In genomic region chr7:100475549-100475948, GRCh38 we compare ENCODE assay signal across 6 cellular contexts.
A peak's percentile ranks its signal among the peaks of the same experiment; 100 is the strongest.
DNase-seq lines count a peak whose midpoint lies in the region; TF ChIP-seq lines count a peak whose summit lies in the region.

No MANE protein-coding gene starts in this region.

- CTCF ChIA-PET in GM10248 (lab: Yijun Ruan, JAX) = interaction anchor here (1.1 to 6.8 kb wide), 3 partner anchors 52 to 250 kb away, joined by 3 to 49 read pairs (median 4); no protein-coding TSS in a partner anchor

- POLR2A ChIA-PET in GM10248 (lab: Yijun Ruan, JAX) = interaction anchor here (0.6 kb wide), 2 partner anchors 74 to 150 kb away, joined by 5 to 10 read pairs; no protein-coding TSS in a partner anchor

- H3K27ac ChIP-seq in neutrophil = peak overlapping the region; percentile 98

- DNase-seq in GM10248 (ENCODE audit: extremely low spot score) (peak; percentile 59), adipocyte (ENCODE audit: low read depth) (no peak), activated gamma-delta T cell (lab: John Stamatoyannopoulos, UW) (no peak), NCI-H345 treated with DMSO at 0.1 percent for 48 hours (lab: John Stamatoyannopoulos, UW; ENCODE audit: unreplicated experiment) (no peak), inferior parietal cortex (ENCODE audit: extremely low spot score) (no peak)

- H3K4me1 ChIP-seq in adipocyte (ENCODE audit: control insufficient read depth, insufficient read depth, low read length) (peaks cover 30% of the 10 kb centered on the region), neutrophil (ENCODE audit: control insufficient read depth in 1 of 2, insufficient read depth in 1 of 2, low read depth in 1 of 2, low read length in 1 of 2) (peaks cover 37 to 43% of the 10 kb centered on the region in 2 experiments)

- no peak for TF ChIP-seq CTCF in GM10248 (IDR thresholded peaks at IDR 0.05; ENCODE audit: control extremely low read depth, extremely low read depth, low read depth, missing control alignments)
- TF ChIP-seq CTCF in neutrophil (IDR thresholded peaks at IDR 0.05) = no peak

- H3K27me3 ChIP-seq in adipocyte (replicated peaks; ENCODE audit: control insufficient read depth, insufficient read depth, low read length) (no peaks in the 10 kb centered on the region), neutrophil (no peaks in the 10 kb centered on the region)

- H3K9me3 ChIP-seq in adipocyte (ENCODE audit: control insufficient read depth, low read length) = no peaks in the 10 kb centered on the region
- H3K9me3 ChIP-seq in neutrophil = no peaks in the 10 kb centered on the region

- peak overlapping the region; percentile 67 for H3K4me3 ChIP-seq in adipocyte (ENCODE audit: low read length)
- peak overlapping the region; percentile 86 to 97 for H3K4me3 ChIP-seq in neutrophil (ENCODE audit: low read depth in 1 of 2, low read length in 1 of 2)

- H3K36me3 ChIP-seq in adipocyte (ENCODE audit: control insufficient read depth, insufficient read depth, low read length, severe bottlenecking) (peaks cover 18% of the 10 kb centered on the region), neutrophil (peaks cover 72% of the 10 kb centered on the region)

- peak overlapping the region; percentile 97 for H3K9ac ChIP-seq in adipocyte (ENCODE audit: low read length)
